ENCODE assay signal across 34 cellular contexts in the genomic region with DNA sequence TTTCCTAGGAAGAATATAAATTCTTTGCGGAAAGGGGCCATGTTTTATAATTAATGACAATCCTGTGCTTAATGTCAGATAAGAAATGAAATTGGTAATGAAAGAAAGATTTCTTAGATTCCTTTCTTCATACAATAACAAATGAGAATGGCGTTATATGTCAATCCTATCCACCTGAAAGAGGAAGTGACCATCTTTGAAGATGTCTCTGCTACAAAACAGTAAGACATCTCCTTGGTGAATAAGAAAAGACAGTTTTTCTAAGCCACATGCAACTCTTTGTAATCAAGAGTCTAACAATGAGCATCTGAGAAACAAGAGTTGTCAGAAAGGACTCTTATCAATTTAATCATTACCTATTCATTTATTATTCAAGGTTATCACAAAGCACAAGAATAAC.
"Had no signal": no experiment of that assay in that cellular context is flagged by ENCODE, and none has a peak within 500 bp of the region (broad histone marks: within the 10 kb centered on the region; RNA-seq: fewer than 3 reads in every experiment).

No MANE protein-coding gene starts in this region.

- H3K4me2 ChIP-seq: hepatocyte had no signal

- DNase-seq: activated CD4-positive, alpha-beta memory T cell treated with anti-CD3 and anti-CD28 coated beads for 36 hours; activated CD4-positive, alpha-beta T cell treated with anti-CD3 and anti-CD28 coated beads, Interleukin-2, amount 10 ng/mL, durations not matched to agents 24 days and 14 days; activated CD4-positive, CD25-positive, alpha-beta regulatory T cell treated with anti-CD3 and anti-CD28 coated beads, Interleukin-2, amount 50 U/mL, for 72 hours; activated CD8-positive, alpha-beta memory T cell treated with anti-CD3 and anti-CD28 coated beads, Interleukin-2, amount 50 U/mL, for 4 hours; activated effector memory CD4-positive, alpha-beta T cell treated with anti-CD3 and anti-CD28 coated beads, Interleukin-2, amount 50 U/mL, for 16 hours; activated naive CD4-positive, alpha-beta T cell treated with anti-CD3 and anti-CD28 coated beads for 36 hours; activated naive CD8-positive, alpha-beta T cell treated with anti-CD3 and anti-CD28 coated beads for 36 hours; activated T-cell treated with anti-CD3 and anti-CD28 coated beads, Interleukin-2, amount 50 U/mL, for 1 hour; adrenal gland; aorta; body of pancreas; cerebellar nuclear complex; colonic mucosa; effector CD8-positive, alpha-beta T cell; gastrocnemius medialis; islet precursor cell; left cardiac atrium; mammary epithelial cell; occipital lobe; psoas muscle; sigmoid colon; small intestine; stimulated activated CD4-positive, alpha-beta T cell treated with anti-CD3 and anti-CD28 coated beads, Interleukin-4, amount 100 ng/mL, for 4 hours; stimulated activated CD8-positive, alpha-beta memory T cell treated with anti-CD3 and anti-CD28 coated beads, Interleukin-4, amount 100 ng/mL, for 48 hours; stomach; T-helper 9 cell; thyroid gland; upper lobe of right lung had no signal

- H3K79me2 ChIP-seq: parathyroid adenoma had no signal

- H2AFZ ChIP-seq: hepatocyte, parathyroid adenoma had no signal

- H3K27me3 Mint-ChIP-seq: activated CD4-positive, alpha-beta memory T cell treated with anti-CD3 and anti-CD28 coated beads for 36 hours; activated CD4-positive, alpha-beta T cell treated with anti-CD3 and anti-CD28 coated beads, Interleukin-2, amount 10 ng/mL, durations not matched to agents 24 days and 14 days; activated naive CD8-positive, alpha-beta T cell treated with anti-CD3 and anti-CD28 coated beads for 36 hours; stimulated activated memory B cell treated with anti-CD40 and anti-IgM and Interleukin-4, amounts not matched to agents 10 μg/mL and 1 μg/mL and 100 μg/mL, for 72 hours had no signal

- H3K4me3 ChIP-seq: adrenal gland, body of pancreas, cardiac muscle cell, colonic mucosa, gastrocnemius medialis, hepatocyte, psoas muscle, sigmoid colon, stomach, thyroid gland, upper lobe of right lung had no signal

- H3K4me1 Mint-ChIP-seq: activated CD4-positive, alpha-beta T cell treated with anti-CD3 and anti-CD28 coated beads, Interleukin-2, amount 10 ng/mL, durations not matched to agents 24 days and 14 days; activated naive CD8-positive, alpha-beta T cell treated with anti-CD3 and anti-CD28 coated beads for 36 hours; stimulated activated memory B cell treated with anti-CD40 and anti-IgM and Interleukin-4, amounts not matched to agents 10 μg/mL and 1 μg/mL and 100 μg/mL, for 72 hours had no signal

- H3K9me3 ChIP-seq: adrenal gland, body of pancreas, colonic mucosa, gastrocnemius medialis, thyroid gland, upper lobe of right lung had no signal

- H3K4me3 Mint-ChIP-seq: activated CD4-positive, alpha-beta memory T cell treated with anti-CD3 and anti-CD28 coated beads for 36 hours; activated CD4-positive, alpha-beta T cell treated with anti-CD3 and anti-CD28 coated beads, Interleukin-2, amount 10 ng/mL, durations not matched to agents 24 days and 14 days; activated naive CD4-positive, alpha-beta T cell treated with anti-CD3 and anti-CD28 coated beads for 36 hours; activated naive CD8-positive, alpha-beta T cell treated with anti-CD3 and anti-CD28 coated beads for 36 hours; activated T-helper 1 cell treated with anti-CD3 and anti-CD28 coated beads, Interleukin-12 subunit alpha, Interleukin-12 subunit beta, Interleukin-2, Interleukin-4 antibody, amounts not matched to agents 30 ng/mL and 10 ng/mL and 1 ng/mL, durations not matched to agents 14 hours and 24 hours and 36 hours; neural crest cell; stimulated activated memory B cell treated with anti-CD40 and anti-IgM and Interleukin-4, amounts not matched to agents 10 μg/mL and 1 μg/mL and 100 μg/mL, for 72 hours had no signal

- H3K9me3 Mint-ChIP-seq: activated CD4-positive, alpha-beta memory T cell treated with anti-CD3 and anti-CD28 coated beads for 36 hours; activated CD4-positive, alpha-beta T cell treated with anti-CD3 and anti-CD28 coated beads, Interleukin-2, amount 10 ng/mL, durations not matched to agents 24 days and 14 days; activated naive CD4-positive, alpha-beta T cell treated with anti-CD3 and anti-CD28 coated beads for 36 hours; activated T-helper 1 cell treated with anti-CD3 and anti-CD28 coated beads, Interleukin-12 subunit alpha, Interleukin-12 subunit beta, Interleukin-2, Interleukin-4 antibody, amounts not matched to agents 30 ng/mL and 10 ng/mL and 1 ng/mL, durations not matched to agents 14 hours and 24 hours and 36 hours had no signal

- H3K4me1 ChIP-seq: adrenal gland, body of pancreas, colonic mucosa, gastrocnemius medialis, parathyroid adenoma, psoas muscle, thyroid gland, upper lobe of right lung had no signal

- H3K36me3 ChIP-seq: adrenal gland, cardiac muscle cell, colonic mucosa, gastrocnemius medialis, sigmoid colon, stomach, thyroid gland, upper lobe of right lung had no signal

- H3K27ac ChIP-seq: adrenal gland, cardiac muscle cell, colonic mucosa, gastrocnemius medialis, hepatocyte, parathyroid adenoma, psoas muscle, sigmoid colon, stomach, thyroid gland, upper lobe of right lung had no signal

- H3K36me3 Mint-ChIP-seq: activated CD4-positive, alpha-beta memory T cell treated with anti-CD3 and anti-CD28 coated beads for 36 hours had no signal

- H3K27ac Mint-ChIP-seq: activated CD4-positive, alpha-beta memory T cell treated with anti-CD3 and anti-CD28 coated beads for 36 hours; activated CD4-positive, alpha-beta T cell treated with anti-CD3 and anti-CD28 coated beads, Interleukin-2, amount 10 ng/mL, durations not matched to agents 24 days and 14 days; activated naive CD4-positive, alpha-beta T cell treated with anti-CD3 and anti-CD28 coated beads for 36 hours; activated naive CD8-positive, alpha-beta T cell treated with anti-CD3 and anti-CD28 coated beads for 36 hours; activated T-helper 1 cell treated with anti-CD3 and anti-CD28 coated beads, Interleukin-12 subunit alpha, Interleukin-12 subunit beta, Interleukin-2, Interleukin-4 antibody, amounts not matched to agents 30 ng/mL and 10 ng/mL and 1 ng/mL, durations not matched to agents 14 hours and 24 hours and 36 hours; stimulated activated memory B cell treated with anti-CD40 and anti-IgM and Interleukin-4, amounts not matched to agents 10 μg/mL and 1 μg/mL and 100 μg/mL, for 72 hours had no signal
